ENCODE assay signal across 13 cellular contexts in the genomic region with DNA sequence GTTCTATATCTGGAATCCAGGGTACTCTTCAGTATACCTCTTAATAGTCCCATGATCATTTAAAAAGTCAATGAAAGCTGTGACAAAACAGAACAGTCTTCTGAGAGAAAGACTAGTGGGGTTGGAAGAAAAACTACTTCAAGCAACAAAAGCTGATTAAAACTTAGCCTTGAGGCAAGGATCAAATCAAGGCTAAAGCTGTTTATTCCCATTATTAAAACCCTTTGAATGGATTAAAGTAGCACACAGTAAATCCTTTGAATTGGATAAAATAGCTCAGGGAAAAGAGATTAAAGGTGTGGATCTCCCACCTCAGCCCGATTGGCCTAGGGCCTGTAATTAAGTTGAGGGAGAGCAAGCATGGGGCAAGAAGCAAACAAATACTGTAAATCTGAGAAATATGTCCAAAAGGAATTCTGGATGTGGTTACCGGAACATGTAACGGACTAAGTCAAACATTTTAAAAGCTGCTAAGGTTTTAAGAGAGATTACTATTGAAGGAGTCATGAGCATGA.
DNase-seq lines count a peak whose midpoint lies in the region; ATAC-seq, FAIRE-seq and TF ChIP-seq lines count a peak whose summit lies in the region.
"Had no signal": no experiment of that assay in that cellular context is flagged by ENCODE, and none has a peak within 500 bp of the region (broad histone marks: within the 10 kb centered on the region; RNA-seq: fewer than 3 reads in every experiment).

No MANE protein-coding gene starts in this region.

- H3K36me3 ChIP-seq in astrocyte (ENCODE audit: insufficient read depth, low read length) (no peaks in the 10 kb centered on the region), smooth muscle cell (ENCODE audit: low read depth) (no peaks in the 10 kb centered on the region), mucosa of descending colon (ENCODE audit: low read depth) (no peaks in the 10 kb centered on the region)

- peak; percentile 67 for DNase-seq in D341Med (ENCODE audit: low spot score)
- DNase-seq in NCI-H82 (lab: John Stamatoyannopoulos, UW), result peak; percentile 92
- DNase-seq in astrocyte (ENCODE audit: low read depth), result no peak
- no peak for DNase-seq in smooth muscle cell (lab: John Stamatoyannopoulos, UW; ENCODE audit: unreplicated experiment)
- no peak for DNase-seq in mucosa of descending colon
- no peak for DNase-seq in nucleus accumbens (lab: John Stamatoyannopoulos, UW)
- DNase-seq in NCI-H2196 (lab: John Stamatoyannopoulos, UW; ENCODE audit: unreplicated experiment), result no peak
- DNase-seq: CD8-positive, alpha-beta T cell; GF-D8; HCEC 1CT; HFFc6 had no signal

- H3K4me3 ChIP-seq in astrocyte (ENCODE audit: insufficient read depth, low read depth, low read length) (no peak overlapping the region), smooth muscle cell (no peak overlapping the region), mucosa of descending colon (no peak overlapping the region)

- H3K9me3 Mint-ChIP-seq in astrocyte (ENCODE audit: unreplicated experiment), result no peaks in the 10 kb centered on the region
- H3K9me3 Mint-ChIP-seq: CD14-positive monocyte; CD8-positive, alpha-beta T cell; HFFc6 had no signal

- H3K4me2 ChIP-seq in astrocyte (ENCODE audit: low read length) (no peak overlapping the region), smooth muscle cell (peak overlapping the region; percentile 25)

- no peaks in the 10 kb centered on the region for H3F3A ChIP-seq in smooth muscle cell (ENCODE audit: low read depth)

- TF ChIP-seq CTCF in astrocyte (IDR thresholded peaks at IDR 0.05; ENCODE audit: insufficient read depth, low read depth, low read length) (no peak), smooth muscle cell (IDR thresholded peaks at IDR 0.05; ENCODE audit: borderline replicate concordance, insufficient read depth, poor library complexity, severe bottlenecking) (no peak), mucosa of descending colon (IDR thresholded peaks at IDR 0.05) (no peak)

- H3K27me3 ChIP-seq in astrocyte (ENCODE audit: insufficient read depth, low read length) (no peaks in the 10 kb centered on the region), smooth muscle cell (ENCODE audit: low read depth) (no peaks in the 10 kb centered on the region)

- H3K4me1 Mint-ChIP-seq in astrocyte (ENCODE audit: low read depth, unreplicated experiment), result no peaks in the 10 kb centered on the region
- H3K4me1 Mint-ChIP-seq: CD14-positive monocyte had no signal

- no peak overlapping the region for H3K27ac Mint-ChIP-seq in astrocyte (ENCODE audit: unreplicated experiment)
- H3K27ac Mint-ChIP-seq: CD14-positive monocyte; CD8-positive, alpha-beta T cell; HFFc6 had no signal

- ATAC-seq in mucosa of descending colon, result no peak
- ATAC-seq: CD8-positive, alpha-beta T cell had no signal

- H3K4me1 ChIP-seq in astrocyte (ENCODE audit: insufficient read depth, low read length), result peaks cover 3% of the 10 kb centered on the region
- no peaks in the 10 kb centered on the region for H3K4me1 ChIP-seq in smooth muscle cell (ENCODE audit: low read depth)
- no peaks in the 10 kb centered on the region for H3K4me1 ChIP-seq in mucosa of descending colon (ENCODE audit: low read depth)

- no peak overlapping the region for H3K4me3 Mint-ChIP-seq in astrocyte (ENCODE audit: unreplicated experiment)
- H3K4me3 Mint-ChIP-seq: CD14-positive monocyte; CD8-positive, alpha-beta T cell; HFFc6 had no signal

- H3K27ac ChIP-seq in astrocyte (ENCODE audit: low read depth, low read length) (no peak overlapping the region), smooth muscle cell (ENCODE audit: low read depth) (no peak overlapping the region)
- H3K27ac ChIP-seq: 22Rv1 had no signal

- H4K20me1 ChIP-seq in astrocyte (ENCODE audit: insufficient read depth, low read length) (no peaks in the 10 kb centered on the region), smooth muscle cell (ENCODE audit: low read depth) (no peaks in the 10 kb centered on the region)

- H3K27me3 Mint-ChIP-seq in astrocyte (ENCODE audit: low read depth, unreplicated experiment), result no peaks in the 10 kb centered on the region

- H3K36me3 Mint-ChIP-seq in astrocyte (ENCODE audit: low read depth, unreplicated experiment), result no peaks in the 10 kb centered on the region
- H3K36me3 Mint-ChIP-seq: CD14-positive monocyte; CD8-positive, alpha-beta T cell had no signal

- intact Hi-C loops in mucosa of descending colon (cut with DNase I, micrococcal nuclease), result no loop called here

- no peak for FAIRE-seq in astrocyte (lab: Jason Lieb, UNC)

- WGBS in smooth muscle cell (ENCODE audit: low lambda C conversion rate), result 43% methylated on average over 3 of the region's 3 CpGs

- peak overlapping the region; percentile 32 for H2AFZ ChIP-seq in astrocyte (ENCODE audit: low read depth, low read length)
- no peak overlapping the region for H2AFZ ChIP-seq in smooth muscle cell (ENCODE audit: low read depth)

- no peak overlapping the region for H3K9ac ChIP-seq in astrocyte (ENCODE audit: low read length)
- no peak overlapping the region for H3K9ac ChIP-seq in smooth muscle cell (ENCODE audit: low read depth)

- no peaks in the 10 kb centered on the region for H3K9me3 ChIP-seq in astrocyte (ENCODE audit: insufficient read depth, low read depth, low read length)
- no peaks in the 10 kb centered on the region for H3K9me3 ChIP-seq in smooth muscle cell (replicated peaks; ENCODE audit: low read depth)
- no peaks in the 10 kb centered on the region for H3K9me3 ChIP-seq in mucosa of descending colon

- no peaks in the 10 kb centered on the region for H3K79me2 ChIP-seq in astrocyte (ENCODE audit: insufficient read depth, low read length)
- no peaks in the 10 kb centered on the region for H3K79me2 ChIP-seq in smooth muscle cell (ENCODE audit: low read depth)

Comparison
In these comparisons a context has a peak if more than half of its experiments do, and no peak if none do; other contexts are left out.
1. DNase-seq: peak in D341Med (single experiment) and NCI-H82 (single experiment); none in astrocyte (single experiment), smooth muscle cell (single experiment), mucosa of descending colon (0 of 3), nucleus accumbens (0 of 56) and NCI-H2196 (single experiment).